8 cellular contexts compared by ENCODE assay signal in genomic region chr11:64040684-64041267, GRCh38. TPM values are rescaled to one million over a fixed set of nuclear protein-coding genes. Genes with fewer than 3 reads are reported as not detected.
DNase-seq lines count a peak whose midpoint lies in the region; ATAC-seq, FAIRE-seq and TF ChIP-seq lines count a peak whose summit lies in the region.

No MANE protein-coding gene starts in this region.

- H2BK15ac ChIP-seq in mesenchymal stem cell (ENCODE audit: low read depth, poor library complexity, severe bottlenecking) = no peak overlapping the region

- POLR2A ChIA-PET in AG04449 (lab: Yijun Ruan, JAX) (interaction anchor here (0.6 kb wide), 1 partner anchor 25 kb away, joined by 3 read pairs; no protein-coding TSS in a partner anchor), GM12878 (lab: Charles Lee) (no interaction called here)

- no peak overlapping the region for H3K23ac ChIP-seq in mesenchymal stem cell (ENCODE audit: low read length in 2 of 2)

- H4K8ac ChIP-seq in mesenchymal stem cell (ENCODE audit: low read length) = no peak overlapping the region

- TF ChIP-seq RAD21 in GM12878 (IDR thresholded peaks at IDR 0.05; ENCODE audit: insufficient read depth, low read depth, low read length) = peak; percentile 29; the same call in 1 of the 2 replicates

- no peaks in the 10 kb centered on the region for H3K79me1 ChIP-seq in mesenchymal stem cell (replicated peaks; ENCODE audit: low read length, poor library complexity, severe bottlenecking)

- no peak overlapping the region for H2BK12ac ChIP-seq in mesenchymal stem cell (ENCODE audit: low read length in 2 of 2)

- no peak overlapping the region for H2BK5ac ChIP-seq in mesenchymal stem cell (ENCODE audit: low read depth, low read length, poor library complexity, severe bottlenecking)

- H3K9ac ChIP-seq in GM12878 (ENCODE audit: control insufficient read depth, insufficient read depth, low read length) (no peak overlapping the region), mesenchymal stem cell (ENCODE audit: low read length) (no peak overlapping the region)

- H3K9me3 ChIP-seq in GM12878 (replicated peaks; ENCODE audit: control insufficient read depth, insufficient read depth, low read length) (no peaks in the 10 kb centered on the region), mesenchymal stem cell (ENCODE audit: control insufficient read depth, low read length) (no peaks in the 10 kb centered on the region)

- no peak overlapping the region for H4K91ac ChIP-seq in mesenchymal stem cell (ENCODE audit: low read length)

- H3K4ac ChIP-seq in mesenchymal stem cell (ENCODE audit: low read depth in 1 of 2, low read length in 2 of 2) = no peak overlapping the region

- TF ChIP-seq EP300 in GM12878 (IDR thresholded peaks at IDR 0.05; ENCODE audit: borderline replicate concordance in 1 of 2, control insufficient read depth in 1 of 2, low read depth in 2 of 2, low read length in 2 of 2) = no peak

- H3K36me3 ChIP-seq in GM12878 (ENCODE audit: control insufficient read depth in 2 of 2, insufficient read depth in 2 of 2, low read length in 1 of 2) = no peaks in the 10 kb centered on the region
- H3K36me3 ChIP-seq in mesenchymal stem cell (ENCODE audit: control insufficient read depth in 1 of 2, insufficient read depth in 2 of 2, low read depth in 1 of 2, low read length in 2 of 2) = no peaks in the 10 kb centered on the region

- 45% methylated on average over 18 of the region's 18 CpGs for WGBS in GM12878 (ENCODE audit: insufficient coverage, insufficient replicate concordance, low lambda C conversion rate, missing lambda C conversion rate)
- WGBS in mesenchymal stem cell = 61% methylated on average over 15 of the region's 18 CpGs

- no peak overlapping the region for H2BK120ac ChIP-seq in mesenchymal stem cell (ENCODE audit: low read depth, low read length)

- no peak overlapping the region for H3K27ac ChIP-seq in GM12878 (ENCODE audit: control insufficient read depth, insufficient read depth)
- no peak overlapping the region for H3K27ac ChIP-seq in mesenchymal stem cell (ENCODE audit: low read length, poor library complexity, severe bottlenecking)

- peaks cover 4% of the 10 kb centered on the region; the same call in 1 of the 2 replicates for H4K20me1 ChIP-seq in GM12878 (ENCODE audit: control insufficient read depth, insufficient read depth)

- RAD21 ChIA-PET in GM12878 (lab: Charles Lee; ENCODE audit: unreplicated experiment) = no interaction called here

- no peak for FAIRE-seq in GM12878 (lab: Jason Lieb, UNC)

- H2AFZ ChIP-seq in GM12878 (ENCODE audit: control insufficient read depth, low read depth, low read length) = no peak overlapping the region
- H2AFZ ChIP-seq in mesenchymal stem cell (ENCODE audit: low read depth, low read length) = no peak overlapping the region

- H3K79me2 ChIP-seq in GM12878 (ENCODE audit: control insufficient read depth, insufficient read depth, low read length) = no peaks in the 10 kb centered on the region

- H2AK5ac ChIP-seq in mesenchymal stem cell (ENCODE audit: low read length, severe bottlenecking) = no peak overlapping the region

- in situ Hi-C loops in GM12878 (cut with MboI) = no loop called here

- H3K4me2 ChIP-seq in GM12878 (ENCODE audit: control insufficient read depth, insufficient read depth) (no peak overlapping the region), mesenchymal stem cell (ENCODE audit: low read length, poor library complexity, severe bottlenecking) (no peak overlapping the region)

- H3K4me3 ChIP-seq in AG04449 (ENCODE audit: low read depth, low read length) = no peak overlapping the region
- no peak overlapping the region for H3K4me3 ChIP-seq in GM12878
- no peak overlapping the region for H3K4me3 ChIP-seq in mesenchymal stem cell (ENCODE audit: insufficient read depth in 1 of 2, low read depth in 1 of 2, low read length in 2 of 2)

- TF ChIP-seq POLR2A in GM12878 (IDR thresholded peaks at IDR 0.05; ENCODE audit: low read depth, low read length) (no peak), erythroblast (IDR thresholded peaks at IDR 0.05; ENCODE audit: low read length) (no peak)

- intact Hi-C loops in GM12878 (cut with micrococcal nuclease; ENCODE audit: unreplicated experiment) = no loop called here

- no peak for DNase-seq in AG04449 (ENCODE audit: low read depth, low spot score)
- DNase-seq in HK-2 (ENCODE audit: unreplicated experiment) = peak; percentile 22
- no peak for DNase-seq in GM12878 (ENCODE audit: low read depth, low spot score)
- DNase-seq in left kidney (ENCODE audit: low read depth, low spot score) = peak; percentile 50
- no peak for DNase-seq in T-helper 2 cell
- no peak for DNase-seq in erythroblast (lab: John Stamatoyannopoulos, UW)
- no peak for DNase-seq in hepatic stellate cell (ENCODE audit: low spot score)
- DNase-seq in mesenchymal stem cell = no peak

- H3K18ac ChIP-seq in mesenchymal stem cell (ENCODE audit: low read depth in 1 of 2, low read length in 2 of 2) = no peak overlapping the region

- TF ChIP-seq CTCF in AG04449 (IDR thresholded peaks at IDR 0.05; ENCODE audit: insufficient read depth, low read length, missing control alignments) = peak; percentile 51
- TF ChIP-seq CTCF in GM12878 (IDR thresholded peaks at IDR 0.05 in 2 of 3, conservative IDR thresholded peaks at IDR 0.05 in 1 of 3; ENCODE audit: control insufficient read depth in 2 of 3, extremely low read depth in 1 of 3, insufficient read depth in 1 of 3, low read depth in 3 of 3, low read length in 3 of 3) = peak; percentile 19 to 31 (median 23); a peak in 2 of 6 replicates

- peak; percentile 59 for ATAC-seq in GM12878

- CTCF ChIA-PET in AG04449 (lab: Yijun Ruan, JAX) = interaction anchor here (0.9 to 6.2 kb wide), 5 partner anchors 11 to 166 kb away, joined by 3 to 60 read pairs (median 4); no protein-coding TSS in a partner anchor
- CTCF ChIA-PET in GM12878 (lab: Yijun Ruan, JAX) = interaction anchor here (1.4 kb wide), 1 partner anchor 108 kb away, joined by 5 read pairs; no protein-coding TSS in a partner anchor

- SMC1A ChIA-PET in GM12878 (lab: Charles Lee; ENCODE audit: uncharacterized antibody, unreplicated experiment) = no interaction called here

- H3K4me1 ChIP-seq in GM12878 (ENCODE audit: control insufficient read depth, insufficient read depth, low read length) (no peaks in the 10 kb centered on the region), mesenchymal stem cell (ENCODE audit: control insufficient read depth, insufficient read depth, low read depth, low read length) (peaks cover 14% of the 10 kb centered on the region)

- no peak overlapping the region for H3K14ac ChIP-seq in mesenchymal stem cell (ENCODE audit: low read length in 2 of 2)

- H3K27me3 ChIP-seq in GM12878 (replicated peaks in 1 of 2; ENCODE audit: control insufficient read depth in 2 of 2, insufficient read depth in 2 of 2, low read length in 1 of 2) (peaks cover 0 to 5% of the 10 kb centered on the region in 2 experiments; a peak in 2 of 4 replicates), mesenchymal stem cell (ENCODE audit: control insufficient read depth in 1 of 2, insufficient read depth in 1 of 2, low read length in 2 of 2) (peaks cover 23 to 52% of the 10 kb centered on the region in 2 experiments)

- BruUV-seq in GM12878 (replicated peaks; lab: Mats Ljungman, UMichigan) = no TSS peak

TF ChIP-seq in GM12878, 131 proteins besides CTCF, POLR2A, EP300 and RAD21 (continues in another document):
- no peak for TF ChIP-seq USF2 (IDR thresholded peaks at IDR 0.05; ENCODE audit: borderline replicate concordance, low read depth, low read length)

RNA-seq across cellular contexts. Expression of gene FLRT1, which starts 5.0 kb away (rescaled TPM):
- not detected in 2 replicates for total RNA-seq in GM12878 (2013; cell fraction: nucleolus; rRNA removed)
- total RNA-seq in GM12878 (2014; rRNA removed) = not detected in 2 replicates
- total RNA-seq in GM12878 (2014; rRNA removed; fragmentation: Illumina TruSeq; extraction: Trizol) = not detected in 2 replicates
- not detected in 2 replicates for total RNA-seq in GM12878 (2021)
- not detected for polyA plus RNA-seq in GM12878 (2011; ENCODE audit: low read depth)
- polyA plus RNA-seq in GM12878 (2011; rRNA removed) = not detected in 2 replicates
- not detected in 2 replicates for polyA plus RNA-seq in GM12878 (2011; cell fraction: cytosol; rRNA removed)
- polyA plus RNA-seq in GM12878 (2011; cell fraction: nucleus; rRNA removed) = not detected in 2 replicates
- polyA plus RNA-seq in GM12878 (2012) = 0.08 and 0.09 TPM in 2 replicates
- not detected in 2 replicates for polyA plus RNA-seq in GM12878 (2014; fragmentation: Illumina TruSeq; extraction: Trizol)
- polyA plus RNA-seq in GM12878 (2014; fragmentation: Nextera tagmentation; extraction: Ambion mirVana) = not detected
- not detected in 2 replicates for polyA plus RNA-seq in GM12878 (2014; rRNA removed)
- under 1 TPM; 0.10 to 0.12 TPM for polyA plus RNA-seq in GM12878 (2016; fragmentation: Nextera tagmentation; extraction: Ambion mirVana)
- not detected in 2 replicates for polyA minus RNA-seq in GM12878 (2011; rRNA and poly(A)+ RNA removed)
- not detected in 2 replicates for polyA minus RNA-seq in GM12878 (2011; cell fraction: cytosol; rRNA and poly(A)+ RNA removed)
- polyA minus RNA-seq in GM12878 (2011; cell fraction: nucleus; rRNA and poly(A)+ RNA removed) = not detected in 2 replicates
- 0.11 TPM for polyA plus RNA-seq in mesenchymal stem cell (2013, experiment 1 of 2)
- polyA plus RNA-seq in mesenchymal stem cell (2013, experiment 2 of 2) = 0.10 TPM

RNA-seq across cellular contexts. Expression of gene OTUB1, which starts 54.5 kb away (rescaled TPM):
- total RNA-seq in GM12878 (2013; cell fraction: nucleolus; rRNA removed) = 33.2 and 38.5 TPM in 2 replicates
- total RNA-seq in GM12878 (2014; rRNA removed) = 95.4 and 108 TPM in 2 replicates
- 46.8 and 49.6 TPM in 2 replicates for total RNA-seq in GM12878 (2014; rRNA removed; fragmentation: Illumina TruSeq; extraction: Trizol)
- total RNA-seq in GM12878 (2021) = 95.0 and 96.9 TPM in 2 replicates
- 58.7 TPM for polyA plus RNA-seq in GM12878 (2011; ENCODE audit: low read depth)
- polyA plus RNA-seq in GM12878 (2011; rRNA removed) = 54.4 and 137 TPM in 2 replicates
- 184 and 238 TPM in 2 replicates for polyA plus RNA-seq in GM12878 (2011; cell fraction: cytosol; rRNA removed)
- 334 and 345 TPM in 2 replicates for polyA plus RNA-seq in GM12878 (2011; cell fraction: nucleus; rRNA removed)
- polyA plus RNA-seq in GM12878 (2012) = 91.8 and 114 TPM in 2 replicates
- 47.3 and 70.4 TPM in 2 replicates for polyA plus RNA-seq in GM12878 (2014; fragmentation: Illumina TruSeq; extraction: Trizol)
- polyA plus RNA-seq in GM12878 (2014; fragmentation: Nextera tagmentation; extraction: Ambion mirVana) = 100 to 1,000 TPM; 125 to 225 TPM
- polyA plus RNA-seq in GM12878 (2014; rRNA removed) = 156 and 169 TPM in 2 replicates
- polyA plus RNA-seq in GM12878 (2016; fragmentation: Nextera tagmentation; extraction: Ambion mirVana) = 100 to 1,000 TPM; 165 to 174 TPM
- 76.3 and 115 TPM in 2 replicates for polyA minus RNA-seq in GM12878 (2011; rRNA and poly(A)+ RNA removed)
- 42.0 and 47.6 TPM in 2 replicates for polyA minus RNA-seq in GM12878 (2011; cell fraction: cytosol; rRNA and poly(A)+ RNA removed)
- polyA minus RNA-seq in GM12878 (2011; cell fraction: nucleus; rRNA and poly(A)+ RNA removed) = 33.0 and 52.4 TPM in 2 replicates
- 63.8 TPM for polyA plus RNA-seq in mesenchymal stem cell (2013, experiment 1 of 2)
- 61.4 TPM for polyA plus RNA-seq in mesenchymal stem cell (2013, experiment 2 of 2)

Comparison
In these comparisons a context has a peak if more than half of its experiments do, and no peak if none do; other contexts are left out.
1. DNase-seq: peak in HK-2 (single experiment) and left kidney (single experiment); none in AG04449 (single experiment), GM12878 (single experiment), T-helper 2 cell (0 of 5), erythroblast (0 of 2), hepatic stellate cell (single experiment) and mesenchymal stem cell (single experiment).